In the genomic region with DNA sequence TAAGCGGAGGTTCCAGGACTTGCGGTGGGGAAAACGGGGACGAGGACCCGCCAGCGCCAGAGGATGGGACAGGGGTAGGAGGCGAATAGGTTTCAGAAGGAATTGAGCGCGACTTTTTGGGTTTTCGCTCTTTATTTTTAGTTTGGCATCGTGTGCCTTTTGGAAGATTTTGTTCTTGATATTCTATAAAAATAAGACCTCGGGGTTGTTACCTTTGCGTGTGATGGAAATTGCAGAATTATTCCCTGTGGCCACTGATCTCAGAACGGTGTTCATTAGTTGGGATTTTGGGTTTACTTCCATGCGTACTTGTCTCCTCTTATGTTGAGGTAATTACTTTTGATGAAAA, we compare ENCODE assay signal across 10 cellular contexts. TPM values are rescaled to one million over a fixed set of nuclear protein-coding genes. Genes with fewer than 3 reads are reported as not detected.
DNase-seq lines count a peak whose midpoint lies in the region; ATAC-seq and TF ChIP-seq lines count a peak whose summit lies in the region.
"Had no signal": no experiment of that assay in that cellular context is flagged by ENCODE, and none has a peak within 500 bp of the region (broad histone marks: within the 10 kb centered on the region; RNA-seq: fewer than 3 reads in every experiment).

No MANE protein-coding gene starts in this region.

- intact Hi-C loops in heart left ventricle (cut with DNase I) = no loop called here
- intact Hi-C loops in Right ventricle myocardium inferior (cut with DNase I) = no loop called here
- intact Hi-C loops in upper lobe of right lung (cut with DNase I) = no loop called here

- H3K27ac ChIP-seq in heart left ventricle (peak overlapping the region in 11 of 12 donors; percentile 42 to 85 (median 71)), mesodermal cell (ENCODE audit: low read depth, low read length, severe bottlenecking) (peak overlapping the region; percentile 96), upper lobe of right lung (peak overlapping the region; percentile 84)

- peaks cover 4% of the 10 kb centered on the region for H3K36me3 Mint-ChIP-seq in brain

- no peaks in the 10 kb centered on the region for H3K9me3 Mint-ChIP-seq in brain

- peaks cover 43% of the 10 kb centered on the region for H3K4me1 Mint-ChIP-seq in brain

- H3K36me3 ChIP-seq in heart left ventricle (peaks cover 0 to 2% (median 0%) of the 10 kb centered on the region in 9 donors), mesodermal cell (ENCODE audit: control insufficient read depth, insufficient read depth, low read length) (peaks cover 2% of the 10 kb centered on the region), upper lobe of right lung (no peaks in the 10 kb centered on the region)

- peak overlapping the region; percentile 90 to 99 (median 97) for H3K27ac Mint-ChIP-seq in brain

- TF ChIP-seq CTCF in heart left ventricle (IDR thresholded peaks at IDR 0.05) (no peak), brain (conservative IDR thresholded peaks at IDR 0.05) (no peak), upper lobe of right lung (IDR thresholded peaks at IDR 0.05) (no peak)

- TF ChIP-seq POLR2A in heart left ventricle (IDR thresholded peaks at IDR 0.05) = no peak

- peak overlapping the region; percentile 96 to 98 (median 96) for H3K4me3 Mint-ChIP-seq in brain

- H3K4me1 ChIP-seq in heart left ventricle (peaks cover 0 to 28% (median 7%) of the 10 kb centered on the region in 12 donors), mesodermal cell (ENCODE audit: control insufficient read depth, insufficient read depth, low read length, poor library complexity, severe bottlenecking) (peaks cover 4% of the 10 kb centered on the region), upper lobe of right lung (peaks cover 13% of the 10 kb centered on the region)

- H3K9me3 ChIP-seq in heart left ventricle (no peaks in the 10 kb centered on the region), mesodermal cell (ENCODE audit: control insufficient read depth, low read length) (no peaks in the 10 kb centered on the region), upper lobe of right lung (no peaks in the 10 kb centered on the region)

- H3K4me3 ChIP-seq in heart left ventricle (peak overlapping the region; percentile 24 to 86 (median 70)), mesodermal cell (ENCODE audit: extremely low read depth, insufficient read depth, low read length, poor library complexity, severe bottlenecking) (peak overlapping the region; percentile 84), upper lobe of right lung (peak overlapping the region; percentile 82)

- no peaks in the 10 kb centered on the region for H3K27me3 ChIP-seq in heart left ventricle
- no peaks in the 10 kb centered on the region for H3K27me3 ChIP-seq in upper lobe of right lung

- no peak for DNase-seq in heart left ventricle
- DNase-seq in Right ventricle myocardium inferior (ENCODE audit: missing footprints) = no peak
- no peak for DNase-seq in upper lobe of right lung
- DNase-seq in NCI-H226 = no peak
- DNase-seq in GDM1 (lab: John Stamatoyannopoulos, UW) = no peak

- WGBS in heart left ventricle, 4 donors = 4 to 5% (median 5%) methylated on average over 15 of the region's 15 CpGs
- WGBS in mesodermal cell (ENCODE audit: insufficient coverage in 2 of 2), 2 experiments = 5 to 7% methylated on average over 11 to 14 of the region's 15 CpGs

- peaks cover 8% of the 10 kb centered on the region for H3K27me3 Mint-ChIP-seq in brain

- ATAC-seq in heart left ventricle = no peak
- ATAC-seq in Right ventricle myocardium inferior = no peak
- ATAC-seq in upper lobe of right lung = no peak
- ATAC-seq in GM21529 (IDR thresholded peaks at IDR 0.05; ENCODE audit: unreplicated experiment) = no peak

RNA-seq across cellular contexts. Expression of a gene that starts 0.5 kb away (rescaled TPM):
- total RNA-seq in heart left ventricle = 10 to 100 TPM in 2 of 9 donors, 1 to 10 TPM in 7; 4.5 to 12.7 (median 7.2) TPM
- 1 to 10 TPM; 6.4 to 8.5 TPM for polyA plus RNA-seq in heart left ventricle
- 6.4 TPM for total RNA-seq in Right ventricle myocardium inferior
- polyA plus RNA-seq in brain (ENCODE audit: insufficient read depth, low read depth, low replicate concordance) = 13.9 TPM
- polyA plus RNA-seq in mesodermal cell (2013, experiment 1 of 2) = 73.5 TPM
- 66.6 TPM for polyA plus RNA-seq in mesodermal cell (2013, experiment 2 of 2)
- total RNA-seq in upper lobe of right lung = 38.6 TPM

RNA-seq across cellular contexts. Expression of a gene that starts 30.4 kb away (rescaled TPM):
- total RNA-seq in heart left ventricle (under 1 TPM in 5 of 9 donors, not detected in 4; 0.21 to 0.67 (median 0.50) TPM), Right ventricle myocardium inferior (not detected), upper lobe of right lung (not detected)
- polyA plus RNA-seq in heart left ventricle (under 1 TPM; 0.19 to 0.28 TPM), brain (ENCODE audit: insufficient read depth, low read depth, low replicate concordance) (not detected)
- not detected for polyA plus RNA-seq in mesodermal cell (2013, experiment 1 of 2)
- not detected for polyA plus RNA-seq in mesodermal cell (2013, experiment 2 of 2)
- total RNA-seq: esophagus mucosa, ureter had no signal
